ENCODE assay signal across 8 cellular contexts in the genomic region with DNA sequence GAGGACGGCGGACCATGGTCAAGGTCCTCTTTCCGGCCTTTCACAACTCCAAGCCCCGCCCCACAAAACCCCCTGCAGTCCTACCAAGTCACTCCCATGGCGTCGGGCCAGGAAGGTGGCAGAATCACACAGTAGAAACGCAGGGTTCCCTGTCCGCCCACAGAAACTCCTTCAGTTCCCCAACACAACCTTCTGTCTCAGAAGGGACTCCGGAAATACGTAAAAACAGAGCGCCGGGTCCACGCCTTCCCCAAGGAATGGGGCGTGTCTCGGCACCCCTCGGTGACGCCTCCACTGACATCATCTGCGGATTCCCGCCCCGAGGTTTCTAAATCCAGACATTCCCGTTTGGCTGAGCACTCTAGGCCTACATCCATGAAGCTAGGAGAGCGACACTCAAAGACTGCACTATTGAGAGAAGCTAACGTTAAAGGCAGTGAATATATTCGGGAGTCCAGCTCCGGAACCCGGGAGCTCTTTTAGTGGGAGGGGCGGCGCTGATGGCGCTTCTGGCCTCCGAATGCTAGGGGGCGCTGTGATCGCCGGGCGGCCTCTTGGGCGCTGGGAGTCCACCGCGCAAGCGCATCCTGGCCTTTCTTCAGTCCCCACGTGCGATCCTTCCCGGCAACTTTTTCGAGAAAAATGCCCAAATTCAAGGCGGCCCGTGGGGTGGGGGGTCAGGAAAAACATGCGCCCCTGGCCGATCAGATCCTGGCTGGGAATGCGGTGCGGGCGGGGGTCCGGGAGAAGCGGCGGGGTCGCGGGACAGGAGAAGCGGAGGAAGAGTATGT. TPM values are rescaled to one million over a fixed set of nuclear protein-coding genes. Genes with fewer than 3 reads are reported as not detected.
A peak's percentile ranks its signal among the peaks of the same experiment; 100 is the strongest.
DNase-seq lines count a peak whose midpoint lies in the region; ATAC-seq, FAIRE-seq and TF ChIP-seq lines count a peak whose summit lies in the region.

A gene with protein sequence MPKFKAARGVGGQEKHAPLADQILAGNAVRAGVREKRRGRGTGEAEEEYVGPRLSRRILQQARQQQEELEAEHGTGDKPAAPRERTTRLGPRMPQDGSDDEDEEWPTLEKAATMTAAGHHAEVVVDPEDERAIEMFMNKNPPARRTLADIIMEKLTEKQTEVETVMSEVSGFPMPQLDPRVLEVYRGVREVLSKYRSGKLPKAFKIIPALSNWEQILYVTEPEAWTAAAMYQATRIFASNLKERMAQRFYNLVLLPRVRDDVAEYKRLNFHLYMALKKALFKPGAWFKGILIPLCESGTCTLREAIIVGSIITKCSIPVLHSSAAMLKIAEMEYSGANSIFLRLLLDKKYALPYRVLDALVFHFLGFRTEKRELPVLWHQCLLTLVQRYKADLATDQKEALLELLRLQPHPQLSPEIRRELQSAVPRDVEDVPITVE (plus strand): TSS at position 579 of the 791 bp plus-strand sequence. CDS start 64 bp downstream, at position 643.
A gene with protein sequence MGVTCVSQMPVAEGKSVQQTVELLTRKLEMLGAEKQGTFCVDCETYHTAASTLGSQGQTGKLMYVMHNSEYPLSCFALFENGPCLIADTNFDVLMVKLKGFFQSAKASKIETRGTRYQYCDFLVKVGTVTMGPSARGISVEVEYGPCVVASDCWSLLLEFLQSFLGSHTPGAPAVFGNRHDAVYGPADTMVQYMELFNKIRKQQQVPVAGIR (minus strand): TSS at position 219 of the 791 bp plus-strand sequence. CDS start 121 bp downstream, at position 98.

- DNase-seq in Ammon's horn (ENCODE audit: low spot score) (peak; percentile 96), NCI-H446 (lab: John Stamatoyannopoulos, UW) (peak; percentile 93 to 94), cerebellar cortex (ENCODE audit: low spot score) (peak; percentile 96), keratinocyte (ENCODE audit: low read depth, low spot score) (peak; percentile 91)
- DNase-seq in stimulated activated CD4-positive, alpha-beta T cell treated with anti-CD3 and anti-CD28 coated beads, Interleukin-15, amount 100 ng/mL, for 1 hour (ENCODE audit: low read depth in 1 of 2, low spot score in 1 of 2): peak; percentile 88 to 92

- no peaks in the 10 kb centered on the region for H3K27me3 ChIP-seq in keratinocyte (ENCODE audit: control insufficient read depth, extremely low read depth, insufficient read depth, low read length)

- peaks cover 68% of the 10 kb centered on the region for H3K79me2 ChIP-seq in keratinocyte (ENCODE audit: control insufficient read depth, insufficient read depth, low read length)

- FAIRE-seq in keratinocyte (lab: Jason Lieb, UNC): peak; percentile 29

- peak within 1 kb of the TSS; percentile 99 for H2AFZ ChIP-seq in keratinocyte (ENCODE audit: control insufficient read depth, low read length)

- peak within 1 kb of the TSS; percentile 100 for H3K9ac ChIP-seq in keratinocyte (ENCODE audit: control insufficient read depth, extremely low read depth, insufficient read depth, low read length)

- H3K4me3 ChIP-seq in keratinocyte (ENCODE audit: control insufficient read depth in 2 of 3, extremely low read depth in 1 of 3, insufficient read depth in 2 of 3, low read depth in 1 of 3, low read length in 3 of 3): peak within 1 kb of the TSS; percentile 90 to 100 (median 95)

- H3K27ac ChIP-seq in keratinocyte (ENCODE audit: control insufficient read depth, insufficient read depth, low read length): peak within 1 kb of the TSS; percentile 100

- peaks cover 4 to 24% of the 10 kb centered on the region in 2 experiments for H3K36me3 ChIP-seq in keratinocyte (ENCODE audit: control insufficient read depth in 2 of 2, extremely low read depth in 1 of 2, insufficient read depth in 2 of 2, low read length in 2 of 2)

- H3K9me3 ChIP-seq in keratinocyte (ENCODE audit: control insufficient read depth, low read depth, low read length): no peaks in the 10 kb centered on the region

- dilution Hi-C loops in keratinocyte (cut with MboI; ENCODE audit: extremely low pct_ligation_motif_present, low sequenced_read_pairs): no loop called here

- TF ChIP-seq CTCF in keratinocyte (optimal IDR thresholded peaks at IDR 0.05 in 1 of 3, IDR thresholded peaks at IDR 0.05 in 1 of 3, conservative IDR thresholded peaks at IDR 0.05 in 1 of 3; ENCODE audit: extremely low read depth in 1 of 3, insufficient read depth in 2 of 3, low read length in 3 of 3): peak; percentile 85 to 99 (median 94)

- H3K9me1 ChIP-seq in keratinocyte (ENCODE audit: control insufficient read depth, extremely low read depth, insufficient read depth, low read length): peaks cover 4% of the 10 kb centered on the region

- H3K4me2 ChIP-seq in keratinocyte (ENCODE audit: control insufficient read depth, extremely low read depth, insufficient read depth, low read depth, low read length): peak within 1 kb of the TSS; percentile 99

- H3K4me1 ChIP-seq in keratinocyte (ENCODE audit: control insufficient read depth, extremely low read depth, insufficient read depth, low read length): peaks cover 38% of the 10 kb centered on the region

- H4K20me1 ChIP-seq in keratinocyte (ENCODE audit: control insufficient read depth, extremely low read depth, insufficient read depth, low read length): peaks cover 3% of the 10 kb centered on the region

- ATAC-seq in GM19035 (IDR thresholded peaks at IDR 0.05; ENCODE audit: unreplicated experiment) (peak; percentile 93), HG03354 (IDR thresholded peaks at IDR 0.05; ENCODE audit: poor library complexity, severe bottlenecking, unreplicated experiment) (peak; percentile 91)
- ATAC-seq in activated CD4-positive, CD25-positive, alpha-beta regulatory T cell treated with anti-CD3 and anti-CD28 coated beads, Interleukin-2, amount 50 U/mL, for 24 hours: peak; percentile 86 to 88

RNA-seq across cellular contexts. Expression of the first gene that starts in this region (rescaled TPM):
- 34.3 to 39.2 TPM (median 34.5 TPM) in 3 replicates for polyA plus RNA-seq in keratinocyte
- 38.2 TPM for polyA plus RNA-seq in keratinocyte (2011; ENCODE audit: low read depth)
- 31.3 and 32.8 TPM in 2 replicates for polyA plus RNA-seq in keratinocyte (2011; cell fraction: cytosol; rRNA removed)
- 36.9 and 43.6 TPM in 2 replicates for polyA plus RNA-seq in keratinocyte (2011; cell fraction: nucleus; rRNA removed)
- 27.9 and 36.3 TPM in 2 replicates for polyA plus RNA-seq in keratinocyte (2012; ENCODE audit: low replicate concordance)
- polyA minus RNA-seq in keratinocyte: 29.8 to 54.3 TPM (median 30.2 TPM) in 3 replicates
- polyA minus RNA-seq in keratinocyte (2011; cell fraction: cytosol; rRNA and poly(A)+ RNA removed): 23.2 TPM
- polyA minus RNA-seq in keratinocyte (2011; cell fraction: nucleus; rRNA and poly(A)+ RNA removed): 15.5 and 20.5 TPM in 2 replicates

RNA-seq across cellular contexts. Expression of the second gene that starts in this region (rescaled TPM):
- 34.0 to 37.5 TPM (median 34.8 TPM) in 3 replicates for polyA plus RNA-seq in keratinocyte
- 6.9 TPM for polyA plus RNA-seq in keratinocyte (2011; ENCODE audit: low read depth)
- polyA plus RNA-seq in keratinocyte (2011; cell fraction: cytosol; rRNA removed): 29.3 and 45.5 TPM in 2 replicates
- 39.8 and 44.8 TPM in 2 replicates for polyA plus RNA-seq in keratinocyte (2011; cell fraction: nucleus; rRNA removed)
- polyA plus RNA-seq in keratinocyte (2012; ENCODE audit: low replicate concordance): 17.0 and 28.1 TPM in 2 replicates
- polyA minus RNA-seq in keratinocyte: 42.2 to 43.7 TPM (median 42.3 TPM) in 3 replicates
- polyA minus RNA-seq in keratinocyte (2011; cell fraction: cytosol; rRNA and poly(A)+ RNA removed): 26.7 TPM
- polyA minus RNA-seq in keratinocyte (2011; cell fraction: nucleus; rRNA and poly(A)+ RNA removed): 17.5 and 31.7 TPM in 2 replicates

Comparison
In these comparisons a context has a peak if more than half of its experiments do, and no peak if none do; other contexts are left out.
1. Peak in every context shown above with its lines: DNase-seq, ATAC-seq, H3K4me3 ChIP-seq and H3K27ac ChIP-seq.